Comparison of ENCODE assay signal across 8 cellular contexts in the genomic region with DNA sequence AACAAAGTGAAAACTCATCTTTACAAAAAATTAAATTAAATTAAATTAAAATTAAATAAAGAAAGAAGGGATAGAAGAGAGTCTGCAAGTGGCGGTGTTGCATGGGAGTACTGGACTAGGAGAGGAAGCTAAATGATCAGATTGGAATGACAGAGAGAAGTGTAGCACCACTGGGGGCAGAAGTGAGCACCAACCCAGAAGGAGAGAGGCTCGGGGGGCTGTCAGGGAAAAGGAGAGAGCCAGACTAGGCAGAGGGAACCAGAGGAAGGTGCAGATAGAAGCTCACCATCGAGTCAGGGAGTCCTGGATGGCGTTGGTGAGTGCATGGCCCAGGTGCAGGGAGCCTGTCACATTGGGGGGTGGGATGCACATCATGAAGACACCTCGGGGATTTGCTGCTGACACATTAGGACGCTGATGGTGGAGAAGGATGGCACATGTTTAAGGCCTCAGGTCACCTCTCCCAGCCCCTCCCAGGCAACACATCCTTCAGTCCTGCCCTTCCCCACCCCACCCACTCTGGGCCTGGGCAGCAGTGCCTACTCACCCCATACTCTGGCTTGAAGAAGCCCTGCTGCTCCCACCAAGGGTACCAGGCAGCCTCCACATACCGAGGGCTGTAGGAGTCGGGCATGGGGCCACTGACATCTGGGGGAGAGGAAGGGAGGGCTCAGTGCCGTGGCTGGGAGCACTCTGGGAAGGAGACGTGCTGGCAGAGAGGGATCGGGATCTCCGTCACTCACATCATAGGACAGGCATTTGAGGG. TPM values are rescaled to one million over a fixed set of nuclear protein-coding genes. Genes with fewer than 3 reads are reported as not detected.
DNase-seq lines count a peak whose midpoint lies in the region; ATAC-seq and TF ChIP-seq lines count a peak whose summit lies in the region.

No MANE protein-coding gene starts in this region.

- no peak for ATAC-seq in PC-3
- ATAC-seq in HG03521 (IDR thresholded peaks at IDR 0.05; ENCODE audit: unreplicated experiment), result no peak

- no peaks in the 10 kb centered on the region for H3F3A ChIP-seq in PC-3 (ENCODE audit: low read length, unreplicated experiment)

- H4K20me1 ChIP-seq in PC-3 (ENCODE audit: low read length), result no peaks in the 10 kb centered on the region

- H3K4me2 ChIP-seq in PC-3 (ENCODE audit: low read length), result peak overlapping the region; percentile 95

- intact Hi-C loops in PC-3 (cut with micrococcal nuclease), result no loop called here

- H3K36me3 ChIP-seq in PC-3 (ENCODE audit: low read depth, low read length), result peaks cover 20% of the 10 kb centered on the region; the same call in 1 of the 2 replicates

- H3K79me2 ChIP-seq in PC-3 (ENCODE audit: low read length), result peaks cover 56% of the 10 kb centered on the region

- H3K9me2 ChIP-seq in PC-3 (replicated peaks; ENCODE audit: low read length), result no peaks in the 10 kb centered on the region

- DNase-seq in NCI-H1436 (lab: John Stamatoyannopoulos, UW) (peak; percentile 23), NCI-H1436 treated with DMSO at 0.1 percent for 48 hours (lab: John Stamatoyannopoulos, UW) (no peak), HCEC 1CT (peak; percentile 66), PC-3 (peak; percentile 53), cardiac fibroblast (ENCODE audit: low read depth in 2 of 2) (peak; percentile 54 to 63), medulla oblongata (ENCODE audit: extremely low spot score) (peak; percentile 41), midbrain (lab: John Stamatoyannopoulos, UW) (no peak)

- no peak overlapping the region for H3K27ac ChIP-seq in PC-3 (ENCODE audit: low read length)

- no TSS peak for BruUV-seq in PC-3 (replicated peaks; lab: Mats Ljungman, UMichigan)

- H3K4me1 ChIP-seq in PC-3 (ENCODE audit: insufficient read depth, low read length), result peaks cover 24% of the 10 kb centered on the region

- H3K9ac ChIP-seq in PC-3 (ENCODE audit: low read length), result no peak overlapping the region

- peak overlapping the region; percentile 87; the same call in 1 of the 2 replicates for H3K4me3 ChIP-seq in PC-3 (ENCODE audit: low read length)
- H3K4me3 ChIP-seq in cardiac fibroblast (replicated peaks in 1 of 2; ENCODE audit: low read depth in 2 of 2, low read length in 2 of 2), result no peak overlapping the region

- POLR2A ChIA-PET in PC-3 (lab: Charles Lee; ENCODE audit: unreplicated experiment), result interaction anchor here (0.7 to 1.5 kb wide), 3 partner anchors 24 to 61 kb away, joined by 3 to 6 read pairs (median 4); a partner anchor contains a TSS

- TF ChIP-seq CTCF in PC-3 (conservative IDR thresholded peaks at IDR 0.05; ENCODE audit: low read depth, low read length) (peak; percentile 62), cardiac fibroblast (IDR thresholded peaks at IDR 0.05; ENCODE audit: low read depth, low read length) (peak; percentile 68)

- no peaks in the 10 kb centered on the region for H3K9me3 ChIP-seq in PC-3 (ENCODE audit: low read length)

- CTCF ChIA-PET in PC-3 (lab: Charles Lee), result interaction anchor here (0.5 to 1.0 kb wide), 4 partner anchors 15 to 390 kb away, joined by 3 to 5 read pairs (median 4); a partner anchor contains a TSS

- H3K27me3 ChIP-seq in PC-3 (ENCODE audit: low read length), result no peaks in the 10 kb centered on the region

- H2AFZ ChIP-seq in PC-3 (ENCODE audit: low read length), result no peak overlapping the region

RNA-seq across cellular contexts. Expression of a gene that starts 4.0 kb away (rescaled TPM):
- total RNA-seq in PC-3 (2014; rRNA removed), result 89.8 and 130 TPM in 2 replicates

RNA-seq across cellular contexts. Expression of a gene that starts 14.4 kb away (rescaled TPM):
- total RNA-seq in PC-3 (2014; rRNA removed), result 0.98 and 1.9 TPM in 2 replicates

RNA-seq across cellular contexts. Expression of a gene that starts 15.3 kb away (rescaled TPM):
- total RNA-seq in PC-3 (2014; rRNA removed), result 93.7 and 143 TPM in 2 replicates

RNA-seq across cellular contexts. Expression of a gene that starts 23.6 kb away (rescaled TPM):
- total RNA-seq in PC-3 (2014; rRNA removed), result 0.26 and 0.69 TPM in 2 replicates

RNA-seq across cellular contexts. Expression of a gene that starts 23.8 kb away (rescaled TPM):
- total RNA-seq in PC-3 (2014; rRNA removed), result 269 and 324 TPM in 2 replicates

Comparison
In these comparisons a context has a peak if more than half of its experiments do, and no peak if none do; other contexts are left out.
1. DNase-seq: peak in NCI-H1436 (single experiment), HCEC 1CT (single experiment), PC-3 (single experiment), cardiac fibroblast (2 of 2) and medulla oblongata (single experiment); none in NCI-H1436 treated with DMSO at 0.1 percent for 48 hours (single experiment) and midbrain (single experiment).